1 cellular context compared by ENCODE assay signal in the genomic region with DNA sequence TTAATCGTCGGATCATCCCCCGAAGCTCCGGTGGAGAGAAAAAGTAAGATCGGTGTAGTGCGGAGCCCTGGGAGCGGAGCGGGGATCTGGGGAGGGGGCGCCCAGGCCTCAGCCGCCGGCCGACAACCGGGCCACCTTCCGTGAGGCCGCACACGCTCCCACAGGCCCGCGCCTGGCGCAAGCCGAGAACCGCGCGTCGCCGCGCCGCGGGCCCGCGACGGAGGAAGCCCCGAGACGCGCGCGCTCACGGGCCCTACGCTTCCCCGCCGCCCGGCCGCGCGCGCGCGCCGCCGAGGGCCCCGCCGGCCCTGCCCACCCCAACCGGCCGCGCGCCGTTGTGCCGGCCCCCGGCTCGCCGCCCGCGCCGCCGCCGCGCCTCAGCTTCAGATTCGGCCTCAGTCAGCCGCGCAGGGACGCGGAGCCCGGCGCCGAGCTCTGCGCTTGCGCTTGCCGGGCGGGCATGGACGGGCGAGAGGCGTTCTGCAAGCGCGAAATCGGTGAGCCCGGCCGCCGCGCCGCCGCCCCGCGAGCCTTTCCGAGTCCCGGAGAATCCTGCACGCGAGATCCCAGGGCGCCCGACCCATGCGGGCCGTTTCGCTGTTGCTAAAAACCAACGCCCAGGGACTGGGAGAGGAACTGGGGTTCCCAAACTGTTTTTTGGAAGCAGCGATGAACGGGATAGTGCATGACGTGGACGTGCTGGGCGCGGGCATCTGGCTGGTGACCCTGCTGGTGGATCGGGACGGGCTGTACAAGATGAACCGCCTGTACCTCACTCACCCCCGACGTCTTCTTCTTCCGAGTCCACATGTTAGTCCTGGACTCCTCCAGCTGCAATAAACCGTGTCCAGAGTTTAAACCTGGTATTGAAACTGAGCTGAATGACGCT.
TF ChIP-seq lines count a peak whose summit lies in the region.

No MANE protein-coding gene starts in this region.

TF ChIP-seq in HEK293, 187 proteins besides CTCF, POLR2A, EP300 and RAD21 (continued from another document and continues in another):
- TF ChIP-seq, protein P1, sequence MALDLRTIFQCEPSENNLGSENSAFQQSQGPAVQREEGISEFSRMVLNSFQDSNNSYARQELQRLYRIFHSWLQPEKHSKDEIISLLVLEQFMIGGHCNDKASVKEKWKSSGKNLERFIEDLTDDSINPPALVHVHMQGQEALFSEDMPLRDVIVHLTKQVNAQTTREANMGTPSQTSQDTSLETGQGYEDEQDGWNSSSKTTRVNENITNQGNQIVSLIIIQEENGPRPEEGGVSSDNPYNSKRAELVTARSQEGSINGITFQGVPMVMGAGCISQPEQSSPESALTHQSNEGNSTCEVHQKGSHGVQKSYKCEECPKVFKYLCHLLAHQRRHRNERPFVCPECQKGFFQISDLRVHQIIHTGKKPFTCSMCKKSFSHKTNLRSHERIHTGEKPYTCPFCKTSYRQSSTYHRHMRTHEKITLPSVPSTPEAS (tag by site-specific recombination; IDR thresholded peaks at IDR 0.05), result no peak
- TF ChIP-seq ZNF114 (tag by site-specific recombination; IDR thresholded peaks at IDR 0.05) (no peak), ZNF174 (tag by site-specific recombination; IDR thresholded peaks at IDR 0.05) (no peak), ZBTB11 (tag by site-specific recombination; conservative IDR thresholded peaks at IDR 0.05; ENCODE audit: low read depth) (no peak), ZNF155 (tag by site-specific recombination; IDR thresholded peaks at IDR 0.05) (no peak), ZNF184 (tag by site-specific recombination; IDR thresholded peaks at IDR 0.05) (peak; percentile 74; the same call in 1 of the 2 replicates), ZBTB17 (tag by site-specific recombination; IDR thresholded peaks at IDR 0.05) (peak; percentile 84), REPIN1 (tag by site-specific recombination; IDR thresholded peaks at IDR 0.05; ENCODE audit: low read depth) (peak; percentile 91; the same call in 1 of the 2 replicates), ZNF24 (tag by site-specific recombination; IDR thresholded peaks at IDR 0.05) (0 out of 2 replicates have a peak, but pooled peaks have one; percentile 35), ZBTB10 (tag by site-specific recombination; IDR thresholded peaks at IDR 0.05) (0 out of 2 replicates have a peak, but pooled peaks have one; percentile 40), KLF1 (tag by site-specific recombination; IDR thresholded peaks at IDR 0.05) (peak; percentile 57; the same call in 1 of the 2 replicates), ZNF335 (tag by site-specific recombination; conservative IDR thresholded peaks at IDR 0.05) (peak; percentile 98), KLF7 (tag by site-specific recombination; IDR thresholded peaks at IDR 0.05; ENCODE audit: borderline replicate concordance) (no peak; the same call in 1 of the 2 replicates), ZNF623 (tag by site-specific recombination; IDR thresholded peaks at IDR 0.05) (no peak), YY2 (tag by site-specific recombination; IDR thresholded peaks at IDR 0.05) (peak; percentile 53; the same call in 1 of the 2 replicates), ZNF324 (tag by site-specific recombination; IDR thresholded peaks at IDR 0.05) (peak; percentile 86; the same call in 1 of the 2 replicates), ZNF777 (tag by site-specific recombination; IDR thresholded peaks at IDR 0.05; ENCODE audit: borderline replicate concordance) (peak; percentile 93), ZFP69B (tag by site-specific recombination; IDR thresholded peaks at IDR 0.05) (0 out of 2 replicates have a peak, but pooled peaks have one; percentile 19), KLF16 (tag by site-specific recombination; IDR thresholded peaks at IDR 0.05) (peak; percentile 69; the same call in 1 of the 2 replicates), HOXC10 (CRISPR knock-in tag; IDR thresholded peaks at IDR 0.05) (peak; percentile 94; the same call in 1 of the 2 replicates), ZNF776 (tag by site-specific recombination; IDR thresholded peaks at IDR 0.05; ENCODE audit: borderline replicate concordance) (no peak), ZNF701 (tag by site-specific recombination; IDR thresholded peaks at IDR 0.05) (no peak), KLF10 (tag by site-specific recombination; IDR thresholded peaks at IDR 0.05) (no peak), ZNF341 (tag by site-specific recombination; IDR thresholded peaks at IDR 0.05; ENCODE audit: low read depth) (peak; percentile 30; the same call in 1 of the 2 replicates), ZBTB21 (tag by site-specific recombination; IDR thresholded peaks at IDR 0.05) (peak; percentile 43), ZNF660 (tag by site-specific recombination; IDR thresholded peaks at IDR 0.05) (peak; percentile 65), ZNF132 (tag by site-specific recombination; IDR thresholded peaks at IDR 0.05; ENCODE audit: borderline replicate concordance) (no peak), ZNF157 (tag by site-specific recombination; IDR thresholded peaks at IDR 0.05) (no peak)
- TF ChIP-seq, protein P2, sequence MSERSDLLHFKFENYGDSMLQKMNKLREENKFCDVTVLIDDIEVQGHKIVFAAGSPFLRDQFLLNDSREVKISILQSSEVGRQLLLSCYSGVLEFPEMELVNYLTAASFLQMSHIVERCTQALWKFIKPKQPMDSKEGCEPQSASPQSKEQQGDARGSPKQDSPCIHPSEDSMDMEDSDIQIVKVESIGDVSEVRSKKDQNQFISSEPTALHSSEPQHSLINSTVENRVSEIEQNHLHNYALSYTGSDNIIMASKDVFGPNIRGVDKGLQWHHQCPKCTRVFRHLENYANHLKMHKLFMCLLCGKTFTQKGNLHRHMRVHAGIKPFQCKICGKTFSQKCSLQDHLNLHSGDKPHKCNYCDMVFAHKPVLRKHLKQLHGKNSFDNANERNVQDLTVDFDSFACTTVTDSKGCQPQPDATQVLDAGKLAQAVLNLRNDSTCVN (tag by site-specific recombination; optimal IDR thresholded peaks at IDR 0.05), result peak; percentile 94
- TF ChIP-seq, protein P3, sequence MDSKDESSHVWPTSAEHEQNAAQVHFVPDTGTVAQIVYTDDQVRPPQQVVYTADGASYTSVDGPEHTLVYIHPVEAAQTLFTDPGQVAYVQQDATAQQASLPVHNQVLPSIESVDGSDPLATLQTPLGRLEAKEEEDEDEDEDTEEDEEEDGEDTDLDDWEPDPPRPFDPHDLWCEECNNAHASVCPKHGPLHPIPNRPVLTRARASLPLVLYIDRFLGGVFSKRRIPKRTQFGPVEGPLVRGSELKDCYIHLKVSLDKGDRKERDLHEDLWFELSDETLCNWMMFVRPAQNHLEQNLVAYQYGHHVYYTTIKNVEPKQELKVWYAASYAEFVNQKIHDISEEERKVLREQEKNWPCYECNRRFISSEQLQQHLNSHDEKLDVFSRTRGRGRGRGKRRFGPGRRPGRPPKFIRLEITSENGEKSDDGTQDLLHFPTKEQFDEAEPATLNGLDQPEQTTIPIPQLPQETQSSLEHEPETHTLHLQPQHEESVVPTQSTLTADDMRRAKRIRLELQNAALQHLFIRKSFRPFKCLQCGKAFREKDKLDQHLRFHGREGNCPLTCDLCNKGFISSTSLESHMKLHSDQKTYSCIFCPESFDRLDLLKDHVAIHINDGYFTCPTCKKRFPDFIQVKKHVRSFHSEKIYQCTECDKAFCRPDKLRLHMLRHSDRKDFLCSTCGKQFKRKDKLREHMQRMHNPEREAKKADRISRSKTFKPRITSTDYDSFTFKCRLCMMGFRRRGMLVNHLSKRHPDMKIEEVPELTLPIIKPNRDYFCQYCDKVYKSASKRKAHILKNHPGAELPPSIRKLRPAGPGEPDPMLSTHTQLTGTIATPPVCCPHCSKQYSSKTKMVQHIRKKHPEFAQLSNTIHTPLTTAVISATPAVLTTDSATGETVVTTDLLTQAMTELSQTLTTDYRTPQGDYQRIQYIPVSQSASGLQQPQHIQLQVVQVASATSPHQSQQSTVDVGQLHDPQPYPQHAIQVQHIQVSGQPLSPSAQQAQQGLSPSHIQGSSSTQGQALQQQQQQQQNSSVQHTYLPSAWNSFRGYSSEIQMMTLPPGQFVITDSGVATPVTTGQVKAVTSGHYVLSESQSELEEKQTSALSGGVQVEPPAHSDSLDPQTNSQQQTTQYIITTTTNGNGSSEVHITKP (tag by site-specific recombination; IDR thresholded peaks at IDR 0.05), result peak; percentile 53; the same call in 1 of the 2 replicates
- TF ChIP-seq, protein P4, sequence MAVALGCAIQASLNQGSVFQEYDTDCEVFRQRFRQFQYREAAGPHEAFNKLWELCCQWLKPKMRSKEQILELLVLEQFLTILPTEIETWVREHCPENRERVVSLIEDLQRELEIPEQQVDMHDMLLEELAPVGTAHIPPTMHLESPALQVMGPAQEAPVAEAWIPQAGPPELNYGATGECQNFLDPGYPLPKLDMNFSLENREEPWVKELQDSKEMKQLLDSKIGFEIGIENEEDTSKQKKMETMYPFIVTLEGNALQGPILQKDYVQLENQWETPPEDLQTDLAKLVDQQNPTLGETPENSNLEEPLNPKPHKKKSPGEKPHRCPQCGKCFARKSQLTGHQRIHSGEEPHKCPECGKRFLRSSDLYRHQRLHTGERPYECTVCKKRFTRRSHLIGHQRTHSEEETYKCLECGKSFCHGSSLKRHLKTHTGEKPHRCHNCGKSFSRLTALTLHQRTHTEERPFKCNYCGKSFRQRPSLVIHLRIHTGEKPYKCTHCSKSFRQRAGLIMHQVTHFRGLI (tag by site-specific recombination; IDR thresholded peaks at IDR 0.05), result peak; percentile 75
- TF ChIP-seq, protein P5, sequence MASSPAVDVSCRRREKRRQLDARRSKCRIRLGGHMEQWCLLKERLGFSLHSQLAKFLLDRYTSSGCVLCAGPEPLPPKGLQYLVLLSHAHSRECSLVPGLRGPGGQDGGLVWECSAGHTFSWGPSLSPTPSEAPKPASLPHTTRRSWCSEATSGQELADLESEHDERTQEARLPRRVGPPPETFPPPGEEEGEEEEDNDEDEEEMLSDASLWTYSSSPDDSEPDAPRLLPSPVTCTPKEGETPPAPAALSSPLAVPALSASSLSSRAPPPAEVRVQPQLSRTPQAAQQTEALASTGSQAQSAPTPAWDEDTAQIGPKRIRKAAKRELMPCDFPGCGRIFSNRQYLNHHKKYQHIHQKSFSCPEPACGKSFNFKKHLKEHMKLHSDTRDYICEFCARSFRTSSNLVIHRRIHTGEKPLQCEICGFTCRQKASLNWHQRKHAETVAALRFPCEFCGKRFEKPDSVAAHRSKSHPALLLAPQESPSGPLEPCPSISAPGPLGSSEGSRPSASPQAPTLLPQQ (tag by site-specific recombination; IDR thresholded peaks at IDR 0.05), result 0 out of 2 replicates have a peak, but pooled peaks have one; percentile 16
- TF ChIP-seq, protein P6, sequence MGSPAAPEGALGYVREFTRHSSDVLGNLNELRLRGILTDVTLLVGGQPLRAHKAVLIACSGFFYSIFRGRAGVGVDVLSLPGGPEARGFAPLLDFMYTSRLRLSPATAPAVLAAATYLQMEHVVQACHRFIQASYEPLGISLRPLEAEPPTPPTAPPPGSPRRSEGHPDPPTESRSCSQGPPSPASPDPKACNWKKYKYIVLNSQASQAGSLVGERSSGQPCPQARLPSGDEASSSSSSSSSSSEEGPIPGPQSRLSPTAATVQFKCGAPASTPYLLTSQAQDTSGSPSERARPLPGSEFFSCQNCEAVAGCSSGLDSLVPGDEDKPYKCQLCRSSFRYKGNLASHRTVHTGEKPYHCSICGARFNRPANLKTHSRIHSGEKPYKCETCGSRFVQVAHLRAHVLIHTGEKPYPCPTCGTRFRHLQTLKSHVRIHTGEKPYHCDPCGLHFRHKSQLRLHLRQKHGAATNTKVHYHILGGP (tag by site-specific recombination; IDR thresholded peaks at IDR 0.05), result no peak
